20 cellular contexts compared by ENCODE assay signal in the genomic region with DNA sequence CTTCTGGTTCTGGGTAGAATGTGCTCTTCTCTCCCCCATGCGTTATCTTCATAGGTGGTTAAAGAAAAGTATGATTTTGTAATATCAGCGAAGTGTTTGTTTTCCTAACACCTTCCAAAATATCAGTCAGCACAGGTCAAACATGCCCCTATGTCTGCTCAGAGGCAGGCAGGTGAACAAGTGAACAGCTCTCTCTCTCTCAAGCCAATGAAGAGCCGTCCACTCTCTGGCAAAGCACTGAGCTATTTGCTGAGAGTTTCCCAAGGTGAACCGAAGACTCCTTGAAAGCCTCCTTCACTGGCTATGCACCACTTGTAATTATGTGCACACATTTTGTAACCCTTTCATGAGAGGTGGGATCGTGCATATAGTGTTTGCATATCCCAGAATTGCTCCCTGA. TPM values are rescaled to one million over a fixed set of nuclear protein-coding genes. Genes with fewer than 3 reads are reported as not detected.
"Had no signal": no experiment of that assay in that cellular context is flagged by ENCODE, and none has a peak within 500 bp of the region (broad histone marks: within the 10 kb centered on the region; RNA-seq: fewer than 3 reads in every experiment).

No MANE protein-coding gene starts in this region.

- DNase-seq: esophagus squamous epithelium; foreskin fibroblast; glutamatergic neuron; left ventricle myocardium inferior; mesendoderm; naive B cell; posterior cingulate gyrus; spleen; stimulated activated CD4-positive, alpha-beta T cell treated with anti-CD3 and anti-CD28 coated beads, Interleukin-15, amount 100 ng/mL, for 24 hours; stimulated activated CD4-positive, alpha-beta T cell treated with anti-CD3 and anti-CD28 coated beads, Interleukin-1b, Interleukin-23, amount 100 ng/mL, for 48 hours; stimulated activated CD4-positive, alpha-beta T cell treated with anti-CD3 and anti-CD28 coated beads, Interleukin-4, amount 100 ng/mL, for 24 hours; stimulated activated naive B cell treated with anti-CD40 and anti-IgM and Interleukin-4, amounts not matched to agents 10 μg/mL and 1 μg/mL and 100 μg/mL, for 72 hours; stimulated activated naive CD8-positive, alpha-beta T cell treated with anti-CD3 and anti-CD28 coated beads, Interleukin-15, amount 100 ng/mL, for 72 hours; testis; transverse colon; uterus had no signal

- H3K27me3 ChIP-seq: esophagus squamous epithelium, gastroesophageal sphincter, neutrophil, spleen, testis, transverse colon, uterus had no signal

- H3K9me3 ChIP-seq: esophagus squamous epithelium, gastroesophageal sphincter, left ventricle myocardium inferior, neutrophil, spleen, testis, transverse colon, uterus had no signal

- H3K27ac ChIP-seq: esophagus squamous epithelium, gastroesophageal sphincter, left ventricle myocardium inferior, neutrophil, spleen, testis, transverse colon, uterus had no signal

- H3K4me3 ChIP-seq: esophagus squamous epithelium, gastroesophageal sphincter, left ventricle myocardium inferior, spleen, testis, transverse colon, uterus had no signal

- H3K36me3 ChIP-seq: esophagus squamous epithelium, gastroesophageal sphincter, left ventricle myocardium inferior, neutrophil, spleen, transverse colon, uterus had no signal

- ATAC-seq: gastroesophageal sphincter; sciatic nerve; stimulated activated naive B cell treated with anti-CD40 and anti-IgM and Interleukin-4, amounts not matched to agents 10 μg/mL and 1 μg/mL and 100 μg/mL, for 72 hours; stimulated activated naive CD8-positive, alpha-beta T cell treated with anti-CD3 and anti-CD28 coated beads, Interleukin-15, amount 100 ng/mL, for 72 hours had no signal

- H3K4me1 ChIP-seq: esophagus squamous epithelium, spleen, testis, transverse colon, uterus had no signal

RNA-seq across cellular contexts. Expression of a gene that starts 47.7 kb away (rescaled TPM):
- total RNA-seq: osteoblast had no signal
